ENCODE assay signal across 9 cellular contexts in genomic region chr6:163412345-163412744, GRCh38. TPM values are rescaled to one million over a fixed set of nuclear protein-coding genes. Genes with fewer than 3 reads are reported as not detected.
A peak's percentile ranks its signal among the peaks of the same experiment; 100 is the strongest.
DNase-seq lines count a peak whose midpoint lies in the region; ATAC-seq, FAIRE-seq and TF ChIP-seq lines count a peak whose summit lies in the region.
"Had no signal": no experiment of that assay in that cellular context is flagged by ENCODE, and none has a peak within 500 bp of the region (broad histone marks: within the 10 kb centered on the region; RNA-seq: fewer than 3 reads in every experiment).

No MANE protein-coding gene starts in this region.

- H3K36me3 ChIP-seq in HepG2 (replicated peaks in 1 of 2; ENCODE audit: control insufficient read depth in 1 of 2, insufficient read depth in 2 of 2, low read length in 2 of 2) (no peaks in the 10 kb centered on the region), thoracic aorta (no peaks in the 10 kb centered on the region)

- no peak overlapping the region for H3K27ac Mint-ChIP-seq in activated T-cell treated with anti-CD3 and anti-CD28 coated beads, Interleukin-2, amount 50 U/mL, for 24 hours

- TF ChIP-seq POLR2A in HepG2 (IDR thresholded peaks at IDR 0.05; ENCODE audit: insufficient read depth in 1 of 2, low read depth in 2 of 2, low read length in 2 of 2) = 0 out of 4 replicates have a peak, but pooled peaks of 1 of the 2 experiments have one; percentile 9

- CTCF ChIA-PET in HepG2 (lab: Yijun Ruan, JAX; ENCODE audit: low intra/inter-chr PET ratio, low total read pairs) = no interaction called here

- peak overlapping the region; percentile 69 for H3K4me2 ChIP-seq in HepG2 (ENCODE audit: low read depth, low read length)

- no peak for TF ChIP-seq EP300 in HepG2 (IDR thresholded peaks at IDR 0.05; ENCODE audit: low read depth in 2 of 2, low read length in 2 of 2)
- no peak for TF ChIP-seq EP300 in HepG2 (CRISPR knock-in tag; IDR thresholded peaks at IDR 0.05; ENCODE audit: borderline replicate concordance)

- WGBS in HepG2 (ENCODE audit: low lambda C conversion rate) = 8% methylated on average over 2 of the region's 2 CpGs

- in situ Hi-C loops in astrocyte of the cerebellum (cut with HindIII; ENCODE audit: low sequenced_read_pairs) = loop anchor here (10.0 kb wide), 1 partner anchor 558 kb away; no protein-coding TSS in a partner anchor
- in situ Hi-C loops in HepG2 (cut with HindIII; ENCODE audit: extremely low pct_ligation_motif_present, low pct_unique_long_range_greater_than_20kb) = loop anchor here (25.0 kb wide), 1 partner anchor 700 kb away; no protein-coding TSS in a partner anchor

- POLR2A ChIA-PET in HepG2 (lab: Yijun Ruan, JAX) = interaction anchor here (0.7 kb wide), 1 partner anchor 530 kb away, joined by 3 read pairs; no protein-coding TSS in a partner anchor

- peaks cover 34% of the 10 kb centered on the region for H3K79me2 ChIP-seq in HepG2 (ENCODE audit: insufficient read depth, low read length)

- H3K27me3 Mint-ChIP-seq in activated T-cell treated with anti-CD3 and anti-CD28 coated beads, Interleukin-2, amount 50 U/mL, for 24 hours = no peaks in the 10 kb centered on the region

- peaks cover 17% of the 10 kb centered on the region for H3K4me1 Mint-ChIP-seq in activated T-cell treated with anti-CD3 and anti-CD28 coated beads, Interleukin-2, amount 50 U/mL, for 24 hours (ENCODE audit: low read depth)

- H3K9me3 Mint-ChIP-seq in activated T-cell treated with anti-CD3 and anti-CD28 coated beads, Interleukin-2, amount 50 U/mL, for 24 hours = no peaks in the 10 kb centered on the region

- H2AFZ ChIP-seq in HepG2 (ENCODE audit: low read length) = no peak overlapping the region

- no peak for FAIRE-seq in HepG2 (lab: Jason Lieb, UNC)

- TF ChIP-seq CTCF in astrocyte of the cerebellum (IDR thresholded peaks at IDR 0.05; ENCODE audit: low read depth, low read length, missing control alignments) (no peak), HepG2 (CRISPR knock-in tag; IDR thresholded peaks at IDR 0.05) (no peak), thoracic aorta (IDR thresholded peaks at IDR 0.05) (no peak)

- H3K27me3 ChIP-seq in HepG2 (ENCODE audit: control insufficient read depth in 1 of 2, insufficient read depth in 2 of 2, low read length in 2 of 2) (no peaks in the 10 kb centered on the region; a peak in 1 of 5 replicates), thoracic aorta (replicated peaks; ENCODE audit: insufficient read depth) (no peaks in the 10 kb centered on the region)
- H3K27me3 ChIP-seq: body of pancreas had no signal

- H3K9me3 ChIP-seq in HepG2 (ENCODE audit: low read length) (no peaks in the 10 kb centered on the region), thoracic aorta (no peaks in the 10 kb centered on the region)
- H3K9me3 ChIP-seq: body of pancreas had no signal

- peaks cover 7% of the 10 kb centered on the region for H4K20me1 ChIP-seq in HepG2 (ENCODE audit: insufficient read depth, low read length)

- peak overlapping the region; percentile 59 for H3K4me3 ChIP-seq in astrocyte of the cerebellum (ENCODE audit: low read depth, low read length)
- H3K4me3 ChIP-seq in HepG2 (replicated peaks in 1 of 3; ENCODE audit: insufficient read depth in 1 of 3, low read depth in 2 of 3, low read length in 3 of 3) = peak overlapping the region; percentile 75 to 97 (median 87); a peak in 5 of 6 replicates
- H3K4me3 ChIP-seq in thoracic aorta = peak overlapping the region; percentile 78

- H3K27ac ChIP-seq in HepG2 (ENCODE audit: extremely low read length, insufficient read depth, low read length) = peak overlapping the region; percentile 98
- peak overlapping the region; percentile 98 for H3K27ac ChIP-seq in thoracic aorta

- peaks cover 8% of the 10 kb centered on the region for H3K36me3 Mint-ChIP-seq in activated T-cell treated with anti-CD3 and anti-CD28 coated beads, Interleukin-2, amount 50 U/mL, for 24 hours (ENCODE audit: low read depth)

- intact Hi-C loops in HepG2 (cut with micrococcal nuclease; ENCODE audit: unreplicated experiment) = loop anchor here (10.0 kb wide), 1 partner anchor 688 kb away; the partner anchor contains the start of genes PACRG and PRKN

- BruUV-seq in HepG2 (replicated peaks; lab: Mats Ljungman, UMichigan) = no TSS peak

- peak overlapping the region; percentile 94 for H3K9ac ChIP-seq in HepG2 (ENCODE audit: insufficient read depth, low read depth, low read length)

- TF ChIP-seq RAD21 in HepG2 (CRISPR knock-in tag; IDR thresholded peaks at IDR 0.05) = no peak

- H3K4me3 Mint-ChIP-seq in activated T-cell treated with anti-CD3 and anti-CD28 coated beads, Interleukin-2, amount 50 U/mL, for 24 hours = peak overlapping the region; percentile 86

- H3K4me1 ChIP-seq in HepG2 (ENCODE audit: insufficient read depth, low read length) (peaks cover 52% of the 10 kb centered on the region), thoracic aorta (ENCODE audit: control insufficient read depth in 1 of 2, low read depth in 2 of 2) (peaks cover 0 to 10% of the 10 kb centered on the region in 2 donors)

- ATAC-seq in HepG2 (no peak), thoracic aorta (ENCODE audit: insufficient number of reproducible peaks, low FRiP score, low read depth) (no peak)
- ATAC-seq: body of pancreas had no signal

- no peak for DNase-seq in activated T-cell treated with anti-CD3 and anti-CD28 coated beads, Interleukin-2, amount 50 U/mL, for 24 hours
- no peak for DNase-seq in activated T-cell treated with anti-CD3 and anti-CD28 coated beads, Interleukin-2, amount 50 U/mL, for 48 hours
- DNase-seq in astrocyte of the cerebellum (ENCODE audit: low read depth) = no peak
- no peak for DNase-seq in HepG2 (ENCODE audit: low spot score)
- DNase-seq in thoracic aorta (ENCODE audit: low spot score) = no peak
- DNase-seq in NCI-H2227 treated with DMSO at 0.1 percent for 48 hours (lab: John Stamatoyannopoulos, UW) = no peak
- DNase-seq in C1 segment of cervical spinal cord (lab: John Stamatoyannopoulos, UW) = no peak
- no peak for DNase-seq in GM19238 (ENCODE audit: insufficient read length, low spot score)
- DNase-seq: body of pancreas had no signal

TF ChIP-seq in HepG2, 621 proteins besides CTCF, POLR2A, EP300 and RAD21 (continues in another document):
- TF ChIP-seq RFXANK (CRISPR knock-in tag; IDR thresholded peaks at IDR 0.05) (no peak), SRF (IDR thresholded peaks at IDR 0.05; ENCODE audit: low read depth, low read length) (peak; percentile 46; the same call in 1 of the 2 replicates), ARNT (IDR thresholded peaks at IDR 0.05) (no peak), RBFOX2 (IDR thresholded peaks at IDR 0.05; ENCODE audit: low read depth, low read length) (no peak), DRAP1 (CRISPR knock-in tag; IDR thresholded peaks at IDR 0.05) (no peak), ZFP36L1 (CRISPR knock-in tag; IDR thresholded peaks at IDR 0.05) (no peak), NFRKB (IDR thresholded peaks at IDR 0.05) (no peak), ZNF17 (CRISPR knock-in tag; IDR thresholded peaks at IDR 0.05) (no peak), ZNF543 (CRISPR knock-in tag; IDR thresholded peaks at IDR 0.05) (no peak), ZNF7 (CRISPR knock-in tag; IDR thresholded peaks at IDR 0.05) (no peak), ZNF484 (CRISPR knock-in tag; IDR thresholded peaks at IDR 0.05; ENCODE audit: borderline replicate concordance, low read depth) (no peak)
- TF ChIP-seq, protein P1, sequence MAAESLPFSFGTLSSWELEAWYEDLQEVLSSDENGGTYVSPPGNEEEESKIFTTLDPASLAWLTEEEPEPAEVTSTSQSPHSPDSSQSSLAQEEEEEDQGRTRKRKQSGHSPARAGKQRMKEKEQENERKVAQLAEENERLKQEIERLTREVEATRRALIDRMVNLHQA (CRISPR knock-in tag; IDR thresholded peaks at IDR 0.05) = no peak
- TF ChIP-seq, protein P2, sequence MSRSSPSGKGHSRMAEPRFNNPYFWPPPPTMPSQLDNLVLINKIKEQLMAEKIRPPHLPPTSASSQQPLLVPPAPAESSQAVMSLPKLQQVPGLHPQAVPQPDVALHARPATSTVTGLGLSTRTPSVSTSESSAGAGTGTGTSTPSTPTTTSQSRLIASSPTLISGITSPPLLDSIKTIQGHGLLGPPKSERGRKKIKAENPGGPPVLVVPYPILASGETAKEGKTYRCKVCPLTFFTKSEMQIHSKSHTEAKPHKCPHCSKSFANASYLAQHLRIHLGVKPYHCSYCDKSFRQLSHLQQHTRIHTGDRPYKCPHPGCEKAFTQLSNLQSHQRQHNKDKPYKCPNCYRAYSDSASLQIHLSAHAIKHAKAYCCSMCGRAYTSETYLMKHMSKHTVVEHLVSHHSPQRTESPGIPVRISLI (CRISPR knock-in tag; IDR thresholded peaks at IDR 0.05; ENCODE audit: borderline replicate concordance) = no peak

RNA-seq across cellular contexts. Expression of gene QKI, which starts 2.2 kb away (rescaled TPM):
- total RNA-seq in HepG2 (2016; rRNA removed; fragmentation: Illumina TruSeq; extraction: Trizol) (136 and 167 TPM in 2 replicates), thoracic aorta (100 to 1,000 TPM; 127 to 192 TPM)
- total RNA-seq in HepG2 (2016; cell fraction: cytosol; rRNA removed; fragmentation: Illumina TruSeq; extraction: Trizol; ENCODE audit: low read depth) = 33.5 and 40.4 TPM in 2 replicates
- total RNA-seq in HepG2 (2016; cell fraction: insoluble cytoplasmic fraction; rRNA removed; fragmentation: Illumina TruSeq; extraction: Trizol) = 141 and 159 TPM in 2 replicates
- 82.9 and 85.6 TPM in 2 replicates for total RNA-seq in HepG2 (2016; cell fraction: membrane; rRNA removed; fragmentation: Illumina TruSeq; extraction: Trizol)
- 114 and 126 TPM in 2 replicates for total RNA-seq in HepG2 (2016; cell fraction: nucleus; rRNA removed; fragmentation: Illumina TruSeq; extraction: Trizol)
- 117 and 137 TPM in 2 replicates for polyA plus RNA-seq in HepG2 (2011; rRNA removed)
- 108 and 115 TPM in 2 replicates for polyA plus RNA-seq in HepG2 (2011; cell fraction: cytosol; rRNA removed)
- polyA plus RNA-seq in HepG2 (2011; cell fraction: nucleus; rRNA removed) = 73.5 and 79.1 TPM in 2 replicates
- polyA plus RNA-seq in HepG2 (2012) = 77.5 and 90.6 TPM in 2 replicates
- 5.6 and 6.8 TPM in 2 replicates for polyA plus RNA-seq in HepG2 (2016; cell fraction: cytosol; fragmentation: Illumina TruSeq; extraction: Trizol; ENCODE audit: low read depth)
- 101 and 120 TPM in 2 replicates for polyA plus RNA-seq in HepG2 (2016; cell fraction: insoluble cytoplasmic fraction; fragmentation: Illumina TruSeq; extraction: Trizol; ENCODE audit: low read depth)
- polyA plus RNA-seq in HepG2 (2016; cell fraction: membrane; fragmentation: Illumina TruSeq; extraction: Trizol; ENCODE audit: low read depth) = 23.6 and 26.7 TPM in 2 replicates
- polyA plus RNA-seq in HepG2 (2016; cell fraction: nucleus; fragmentation: Illumina TruSeq; extraction: Trizol; ENCODE audit: insufficient read depth, low read depth) = 50.1 and 57.9 TPM in 2 replicates
- polyA minus RNA-seq in HepG2 (2011; rRNA and poly(A)+ RNA removed; ENCODE audit: low replicate concordance) = 195 and 554 TPM in 2 replicates
- polyA minus RNA-seq in HepG2 (2011; cell fraction: cytosol; rRNA and poly(A)+ RNA removed) = 175 and 185 TPM in 2 replicates
- polyA minus RNA-seq in HepG2 (2011; cell fraction: nucleus; rRNA and poly(A)+ RNA removed) = 261 and 310 TPM in 2 replicates
